In the genomic region with DNA sequence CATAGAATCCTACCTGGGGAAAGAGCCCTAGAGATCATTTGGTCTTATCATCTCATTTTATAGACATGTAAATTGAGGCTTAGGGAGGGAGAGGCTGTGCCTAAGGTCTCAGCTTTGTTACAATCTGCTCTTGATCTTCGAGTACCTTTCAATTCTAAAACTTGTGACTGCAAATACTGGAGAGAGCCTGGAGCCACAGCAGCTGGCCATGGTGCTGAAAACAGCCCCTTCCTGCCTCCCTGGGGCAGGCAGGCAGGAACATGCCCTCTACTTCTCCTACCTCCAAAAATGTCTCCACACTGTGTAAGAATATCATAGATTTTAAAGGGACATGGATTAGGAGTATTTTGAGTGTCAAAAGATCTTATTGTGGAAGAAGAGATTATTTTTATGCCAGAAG, we compare ENCODE assay signal across 11 cellular contexts. TPM values are rescaled to one million over a fixed set of nuclear protein-coding genes. Genes with fewer than 3 reads are reported as not detected.
DNase-seq lines count a peak whose midpoint lies in the region; ATAC-seq, FAIRE-seq and TF ChIP-seq lines count a peak whose summit lies in the region.
"Had no signal": no experiment of that assay in that cellular context is flagged by ENCODE, and none has a peak within 500 bp of the region (broad histone marks: within the 10 kb centered on the region; RNA-seq: fewer than 3 reads in every experiment).

No MANE protein-coding gene starts in this region.

- TF ChIP-seq CTCF in fibroblast of lung (conservative IDR thresholded peaks at IDR 0.05 in 1 of 2, IDR thresholded peaks at IDR 0.05 in 1 of 2; ENCODE audit: low read depth in 1 of 2, low read length in 2 of 2) = no peak

- H3K27ac ChIP-seq in fibroblast of lung (ENCODE audit: insufficient read depth, low read length) = no peak overlapping the region
- H3K27ac ChIP-seq: BLaER1 had no signal

- H3K36me3 ChIP-seq in fibroblast of lung (ENCODE audit: control insufficient read depth, insufficient read depth, low read length) = no peaks in the 10 kb centered on the region
- H3K36me3 ChIP-seq: BLaER1 had no signal

- H3K4me1 ChIP-seq in fibroblast of lung (ENCODE audit: control insufficient read depth, extremely low read depth, insufficient read depth, low read length) = no peaks in the 10 kb centered on the region
- H3K4me1 ChIP-seq: BLaER1 had no signal

- no peaks in the 10 kb centered on the region for H3K9me3 ChIP-seq in fibroblast of lung (ENCODE audit: control insufficient read depth, insufficient read depth, low read depth, low read length)
- H3K9me3 ChIP-seq: BLaER1 had no signal

- no peaks in the 10 kb centered on the region for H3K4me1 Mint-ChIP-seq in activated T-cell treated with anti-CD3 and anti-CD28 coated beads, Interleukin-2, amount 50 U/mL, for 4 hours (ENCODE audit: low read depth)

- peak; percentile 44 for FAIRE-seq in urothelium cell line (lab: Jason Lieb, UNC)

- H3K79me2 ChIP-seq in fibroblast of lung (ENCODE audit: control insufficient read depth, insufficient read depth, low read length) = no peaks in the 10 kb centered on the region

- no peaks in the 10 kb centered on the region for H3K9me3 Mint-ChIP-seq in activated T-cell treated with anti-CD3 and anti-CD28 coated beads, Interleukin-2, amount 50 U/mL, for 4 hours

- H3K9ac ChIP-seq in fibroblast of lung (ENCODE audit: insufficient read depth, low read length) = no peak overlapping the region
- H3K9ac ChIP-seq: BLaER1 had no signal

- H3K27me3 Mint-ChIP-seq in activated T-cell treated with anti-CD3 and anti-CD28 coated beads, Interleukin-2, amount 50 U/mL, for 4 hours (ENCODE audit: low read depth) = peaks cover 30% of the 10 kb centered on the region

- H3K4me2 ChIP-seq in fibroblast of lung (ENCODE audit: extremely low read depth, insufficient read depth, low read length) = no peak overlapping the region
- H3K4me2 ChIP-seq: BLaER1 had no signal

- no peaks in the 10 kb centered on the region for H4K20me1 ChIP-seq in fibroblast of lung (ENCODE audit: control insufficient read depth, extremely low read depth, insufficient read depth, low read length)
- H4K20me1 ChIP-seq: BLaER1 had no signal

- H2AFZ ChIP-seq in fibroblast of lung (ENCODE audit: low read length) = no peak overlapping the region

- no peak overlapping the region for H3K4me3 ChIP-seq in fibroblast of lung (replicated peaks in 1 of 4; ENCODE audit: control extremely low read depth in 1 of 4, insufficient read depth in 1 of 4, low read depth in 3 of 4, low read length in 4 of 4)
- H3K4me3 ChIP-seq: BLaER1 had no signal

- DNase-seq in stimulated activated CD4-positive, alpha-beta T cell treated with anti-CD3 and anti-CD28 coated beads, Interleukin-2, amount 100 ng/mL, for 48 hours = peak; percentile 7 to 15
- DNase-seq in stimulated activated CD4-positive, alpha-beta T cell treated with anti-CD3 and anti-CD28 coated beads, Interleukin-4, amount 100 ng/mL, for 24 hours = no peak
- DNase-seq in RPMI8226 (peak; percentile 23), fibroblast of lung (ENCODE audit: low read depth in 2 of 2) (peak; percentile 3 to 17), urothelium cell line (ENCODE audit: low spot score) (peak; percentile 68), DMS153 (lab: John Stamatoyannopoulos, UW) (no peak), amygdala (lab: John Stamatoyannopoulos, UW) (no peak)
- DNase-seq in activated T-cell treated with anti-CD3 and anti-CD28 coated beads, Interleukin-2, amount 50 U/mL, for 4 hours = no peak
- DNase-seq: NCI-H1417 treated with DMSO at 0.1 percent for 48 hours, Right ventricle myocardium superior had no signal

- no peaks in the 10 kb centered on the region for H3K27me3 ChIP-seq in fibroblast of lung (ENCODE audit: control insufficient read depth, insufficient read depth, low read length)
- H3K27me3 ChIP-seq: BLaER1 had no signal

- no peak for ATAC-seq in activated T-cell treated with anti-CD3 and anti-CD28 coated beads, Interleukin-2, amount 50 U/mL, for 4 hours

- no peaks in the 10 kb centered on the region for H3K36me3 Mint-ChIP-seq in activated T-cell treated with anti-CD3 and anti-CD28 coated beads, Interleukin-2, amount 50 U/mL, for 4 hours (ENCODE audit: insufficient read depth)

- no peak overlapping the region for H3K4me3 Mint-ChIP-seq in activated T-cell treated with anti-CD3 and anti-CD28 coated beads, Interleukin-2, amount 50 U/mL, for 4 hours

RNA-seq across cellular contexts. Expression of a gene that starts 52.2 kb away (rescaled TPM):
- not detected in 2 replicates for total RNA-seq in fibroblast of lung
- polyA plus RNA-seq in fibroblast of lung = not detected in 2 replicates
- polyA plus RNA-seq in fibroblast of lung (2012) = not detected in 2 replicates
- polyA minus RNA-seq in fibroblast of lung (ENCODE audit: low replicate concordance) = not detected in 2 replicates
- total RNA-seq in activated T-cell treated with anti-CD3 and anti-CD28 coated beads, Interleukin-2, amount 50 U/mL, for 4 hours = not detected
- total RNA-seq: Right ventricle myocardium superior had no signal

Comparison
In these comparisons a context has a peak if more than half of its experiments do, and no peak if none do; other contexts are left out.
1. DNase-seq: peak in stimulated activated CD4-positive, alpha-beta T cell treated with anti-CD3 and anti-CD28 coated beads, Interleukin-2, amount 100 ng/mL, for 48 hours (2 of 2), RPMI8226 (single experiment), fibroblast of lung (2 of 2) and urothelium cell line (single experiment); none in stimulated activated CD4-positive, alpha-beta T cell treated with anti-CD3 and anti-CD28 coated beads, Interleukin-4, amount 100 ng/mL, for 24 hours (single experiment), DMS153 (single experiment), activated T-cell treated with anti-CD3 and anti-CD28 coated beads, Interleukin-2, amount 50 U/mL, for 4 hours (single experiment) and amygdala (0 of 56).